In the genomic region with DNA sequence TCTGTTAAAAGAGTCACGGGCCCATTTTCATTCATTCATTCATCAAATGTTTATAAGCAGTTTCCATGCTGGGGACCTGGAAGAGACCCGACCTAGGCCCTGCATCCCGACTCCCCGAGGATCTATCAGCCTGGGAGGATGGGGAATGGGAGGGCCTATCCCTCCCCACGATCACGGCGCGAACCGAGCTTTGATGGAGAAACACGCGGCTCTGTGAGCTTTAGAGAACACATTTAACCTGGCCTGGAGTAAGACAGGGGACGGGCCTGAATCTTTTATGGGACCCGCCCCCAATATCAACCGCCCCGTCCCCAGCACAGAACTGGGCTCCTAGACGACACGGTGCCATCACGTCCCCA, we compare ENCODE assay signal across 9 cellular contexts. TPM values are rescaled to one million over a fixed set of nuclear protein-coding genes. Genes with fewer than 3 reads are reported as not detected.
DNase-seq lines count a peak whose midpoint lies in the region; ATAC-seq and TF ChIP-seq lines count a peak whose summit lies in the region.
"Had no signal": no experiment of that assay in that cellular context is flagged by ENCODE, and none has a peak within 500 bp of the region (broad histone marks: within the 10 kb centered on the region; RNA-seq: fewer than 3 reads in every experiment).

No MANE protein-coding gene starts in this region.

- H3K79me2 ChIP-seq in OCI-LY7 (ENCODE audit: insufficient read depth, low read depth, low read length) = no peaks in the 10 kb centered on the region
- H3K79me2 ChIP-seq in parathyroid adenoma = peaks cover 31% of the 10 kb centered on the region

- H3K9me3 Mint-ChIP-seq in CD8-positive, alpha-beta T cell = no peaks in the 10 kb centered on the region
- no peaks in the 10 kb centered on the region for H3K9me3 Mint-ChIP-seq in endothelial cell (ENCODE audit: unreplicated experiment)

- no peak overlapping the region for H3K27ac ChIP-seq in CD8-positive, alpha-beta T cell (ENCODE audit: low read depth, low read length)
- H3K27ac ChIP-seq in OCI-LY7 (ENCODE audit: low read depth, low read length, poor library complexity, severe bottlenecking) = no peak overlapping the region
- peak overlapping the region; percentile 12 for H3K27ac ChIP-seq in parathyroid adenoma

- H3K4me2 ChIP-seq in OCI-LY7 (ENCODE audit: low read length) = peak overlapping the region; percentile 78
- peak overlapping the region; percentile 56 for H3K4me2 ChIP-seq in parathyroid adenoma (ENCODE audit: low read length)

- no peaks in the 10 kb centered on the region for H3K27me3 ChIP-seq in CD8-positive, alpha-beta T cell (ENCODE audit: insufficient read depth, low read length)
- H3K27me3 ChIP-seq in parathyroid adenoma (ENCODE audit: control insufficient read depth, insufficient read depth, low read length) = no peaks in the 10 kb centered on the region

- POLR2A ChIA-PET in CD8-positive, alpha-beta T cell (lab: Charles Lee) = interaction anchor here (0.9 kb wide), 1 partner anchor 91 kb away, joined by 3 read pairs; a partner anchor contains a TSS
- POLR2A ChIA-PET in OCI-LY7 (lab: Charles Lee) = no interaction called here

- H3K36me3 ChIP-seq in CD8-positive, alpha-beta T cell (ENCODE audit: insufficient read depth, low read length) = no peaks in the 10 kb centered on the region
- no peaks in the 10 kb centered on the region for H3K36me3 ChIP-seq in OCI-LY7 (ENCODE audit: insufficient read depth, low read length)
- H3K36me3 ChIP-seq in parathyroid adenoma (ENCODE audit: control insufficient read depth, insufficient read depth, low read length) = no peaks in the 10 kb centered on the region

- H2AFZ ChIP-seq in OCI-LY7 (ENCODE audit: low read length) = peak overlapping the region; percentile 85
- peak overlapping the region; percentile 95 for H2AFZ ChIP-seq in parathyroid adenoma

- H3K4me3 Mint-ChIP-seq in CD8-positive, alpha-beta T cell = peak overlapping the region; percentile 78
- peak overlapping the region; percentile 86 for H3K4me3 Mint-ChIP-seq in endothelial cell (ENCODE audit: unreplicated experiment)

- CTCF ChIA-PET in CD8-positive, alpha-beta T cell (lab: Charles Lee) = interaction anchor here (0.8 to 1.0 kb wide), 3 partner anchors 30 to 148 kb away, joined by 3 to 5 read pairs (median 3); a partner anchor contains a TSS
- CTCF ChIA-PET in OCI-LY7 (lab: Charles Lee; ENCODE audit: unreplicated experiment) = interaction anchor here (0.8 kb wide), 1 partner anchor 148 kb away, joined by 3 read pairs; a partner anchor contains a TSS

- H3K36me3 Mint-ChIP-seq in CD8-positive, alpha-beta T cell = peaks cover 2% of the 10 kb centered on the region
- H3K36me3 Mint-ChIP-seq in endothelial cell (ENCODE audit: low read depth, unreplicated experiment) = no peaks in the 10 kb centered on the region

- H4K20me1 ChIP-seq in OCI-LY7 (ENCODE audit: insufficient read depth, low read length) = no peaks in the 10 kb centered on the region

- no peak for ATAC-seq in CD8-positive, alpha-beta T cell
- no peak for ATAC-seq in HG03135 (IDR thresholded peaks at IDR 0.05; ENCODE audit: unreplicated experiment)

- no peak overlapping the region for H3K9ac ChIP-seq in parathyroid adenoma

- no peak for DNase-seq in CD8-positive, alpha-beta T cell
- DNase-seq in OCI-LY7 (ENCODE audit: low spot score) (no peak), endothelial cell (ENCODE audit: low spot score) (no peak), GM13977 (ENCODE audit: low spot score) (no peak), OCI-M2 (lab: John Stamatoyannopoulos, UW; ENCODE audit: unreplicated experiment) (no peak), nucleus accumbens (lab: John Stamatoyannopoulos, UW) (no peak)

- H3K4me1 ChIP-seq in CD8-positive, alpha-beta T cell (ENCODE audit: insufficient read depth, low read length) = peaks cover 13% of the 10 kb centered on the region
- H3K4me1 ChIP-seq in OCI-LY7 (ENCODE audit: insufficient read depth, low read length, poor library complexity, severe bottlenecking) (peaks cover 12% of the 10 kb centered on the region), parathyroid adenoma (peaks cover 12% of the 10 kb centered on the region)

- H3K9me2 ChIP-seq in OCI-LY7 (ENCODE audit: insufficient read depth, low read length) = no peaks in the 10 kb centered on the region

- no peak for TF ChIP-seq CTCF in CD8-positive, alpha-beta T cell (IDR thresholded peaks at IDR 0.05)
- TF ChIP-seq CTCF in OCI-LY7 (conservative IDR thresholded peaks at IDR 0.05; ENCODE audit: low read length) (no peak), endothelial cell (IDR thresholded peaks at IDR 0.05; ENCODE audit: unreplicated experiment) (no peak), parathyroid adenoma (IDR thresholded peaks at IDR 0.05) (no peak), GM13977 (IDR thresholded peaks at IDR 0.05; ENCODE audit: extremely low read depth, insufficient read depth, missing control alignments) (no peak)

- peak overlapping the region; percentile 44 for H3K4me3 ChIP-seq in CD8-positive, alpha-beta T cell (ENCODE audit: low read depth, low read length)
- H3K4me3 ChIP-seq in OCI-LY7 (ENCODE audit: low read depth, low read length, poor library complexity, severe bottlenecking) (peak overlapping the region; percentile 70), parathyroid adenoma (ENCODE audit: low read depth, low read length) (peak overlapping the region; percentile 7)

- peaks cover 16% of the 10 kb centered on the region for H3K4me1 Mint-ChIP-seq in CD8-positive, alpha-beta T cell (ENCODE audit: low read depth)
- H3K4me1 Mint-ChIP-seq in endothelial cell (ENCODE audit: unreplicated experiment) = peaks cover 15% of the 10 kb centered on the region

- intact Hi-C loops in CD8-positive, alpha-beta T cell (cut with DNase I, micrococcal nuclease) = loop anchor here (1.0 to 5.0 kb wide), 7 partner anchors 22 to 1988 kb away; a partner anchor contains a TSS
- intact Hi-C loops in OCI-LY7 (cut with micrococcal nuclease; ENCODE audit: unreplicated experiment) = no loop called here

- no peaks in the 10 kb centered on the region for H3K27me3 Mint-ChIP-seq in CD8-positive, alpha-beta T cell (ENCODE audit: low read depth)
- peaks cover 4% of the 10 kb centered on the region for H3K27me3 Mint-ChIP-seq in endothelial cell (ENCODE audit: unreplicated experiment)

- H3K27ac Mint-ChIP-seq in CD8-positive, alpha-beta T cell = peak overlapping the region; percentile 83
- peak overlapping the region; percentile 36 for H3K27ac Mint-ChIP-seq in endothelial cell (ENCODE audit: unreplicated experiment)

- in situ Hi-C loops in GM13977 (cut with MboI; ENCODE audit: low pct_unique_long_range_greater_than_20kb, low sequenced_read_pairs, unreplicated experiment) = no loop called here

- no TSS peak for BruUV-seq in OCI-LY7 (replicated peaks; lab: Mats Ljungman, UMichigan)

- no peaks in the 10 kb centered on the region for H3K9me3 ChIP-seq in CD8-positive, alpha-beta T cell (ENCODE audit: low read length)
- H3K9me3 ChIP-seq in OCI-LY7 (ENCODE audit: low read length) (no peaks in the 10 kb centered on the region), parathyroid adenoma (ENCODE audit: control insufficient read depth, low read length) (no peaks in the 10 kb centered on the region)

RNA-seq across cellular contexts. Expression of a gene that starts 0.9 kb away (rescaled TPM):
- total RNA-seq in CD8-positive, alpha-beta T cell = 1 to 10 TPM; 4.1 to 4.2 TPM
- 2.7 and 7.4 TPM in 2 replicates for total RNA-seq in OCI-LY7 (2014; rRNA removed; shearing (Covaris generic))
- total RNA-seq in OCI-LY7 (2022) (5.5 and 5.9 TPM in 2 replicates), endothelial cell (ENCODE audit: unreplicated experiment) (20.4 TPM)

RNA-seq across cellular contexts. Expression of a gene that starts 45.0 kb away (rescaled TPM):
- under 1 TPM; 0.19 to 0.47 TPM for total RNA-seq in CD8-positive, alpha-beta T cell
- not detected in 2 replicates for total RNA-seq in OCI-LY7 (2014; rRNA removed; shearing (Covaris generic))
- total RNA-seq in OCI-LY7 (2022) (0.17 TPM in 1 of 2 replicates, not detected in the other), endothelial cell (ENCODE audit: unreplicated experiment) (0.23 TPM)
- total RNA-seq: LHCN-M2 had no signal

RNA-seq across cellular contexts. Expression of a gene that starts 59.2 kb away (rescaled TPM):
- total RNA-seq in CD8-positive, alpha-beta T cell = not detected
- total RNA-seq in OCI-LY7 (2014; rRNA removed; shearing (Covaris generic)) = 0.08 TPM in 1 of 2 replicates, not detected in the other
- total RNA-seq in OCI-LY7 (2022) (not detected in 2 replicates), endothelial cell (ENCODE audit: unreplicated experiment) (0.08 TPM)

Comparison
In these comparisons a context has a peak if more than half of its experiments do, and no peak if none do; other contexts are left out.
1. H3K4me3 ChIP-seq: peak in every context shown above with its lines; median percentile 70 in OCI-LY7; 44 in CD8-positive, alpha-beta T cell; 7 in parathyroid adenoma.